25 cellular contexts compared by ENCODE assay signal in genomic region chr2:51225377-51225776, GRCh38.
"Had no signal": no experiment of that assay in that cellular context is flagged by ENCODE, and none has a peak within 500 bp of the region (broad histone marks: within the 10 kb centered on the region; RNA-seq: fewer than 3 reads in every experiment).

No MANE protein-coding gene starts in this region.

- ATAC-seq: T-cell had no signal

- H3K4me2 ChIP-seq: SK-N-SH had no signal

- H3K27ac ChIP-seq: RWPE1 had no signal

- DNase-seq: Karpas-422, KG1, MV-4-11, NCI-H1048, NCI-H1105 treated with DMSO at 0.1 percent for 48 hours, NCI-H1417 treated with DMSO at 0.1 percent for 48 hours, NCI-H146, NCI-H1694 treated with DMSO at 0.1 percent for 48 hours, NCI-H1930, NCI-H2081, NCI-H2107, NCI-H2171, NCI-H226, NCI-H446, NCI-H510A, NCI-H524 treated with DMSO at 0.1 percent for 48 hours, NCI-H69, NCI-H774, SHP77, SK-N-SH, SW 1271, T-cell had no signal

- FAIRE-seq: HTR-8/SVneo, RCC 7860 had no signal

- H3K9me3 ChIP-seq: SK-N-SH had no signal

- H3K9ac ChIP-seq: SK-N-SH had no signal
